Comparison of ENCODE assay signal across 14 cellular contexts in the genomic region with DNA sequence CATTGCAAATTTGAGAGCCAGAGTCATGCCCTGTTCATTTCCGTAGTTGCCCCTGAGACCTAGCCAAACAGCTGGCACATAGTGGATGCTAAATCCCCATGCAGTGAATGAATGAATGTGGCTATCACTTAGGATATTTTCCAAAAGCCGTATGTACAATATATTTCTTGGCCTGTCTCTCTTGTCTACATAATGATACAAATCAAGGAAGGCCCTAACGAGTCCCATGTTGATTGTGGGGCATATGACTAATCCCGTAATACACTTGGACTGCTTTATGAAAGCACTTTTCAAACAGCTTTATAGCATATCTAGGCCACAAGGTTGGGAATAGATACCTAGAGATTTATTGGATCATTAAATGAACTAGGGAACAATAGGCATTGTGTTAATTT.
DNase-seq lines count a peak whose midpoint lies in the region; TF ChIP-seq lines count a peak whose summit lies in the region.
"Had no signal": no experiment of that assay in that cellular context is flagged by ENCODE, and none has a peak within 500 bp of the region (broad histone marks: within the 10 kb centered on the region; RNA-seq: fewer than 3 reads in every experiment).

No MANE protein-coding gene starts in this region.

- H3K9ac ChIP-seq in MM.1S (ENCODE audit: low read length): no peak overlapping the region

- H3K4me1 Mint-ChIP-seq in mesothelial cell of epicardium: peaks cover 50% of the 10 kb centered on the region

- H3K36me3 ChIP-seq in brain microvascular endothelial cell (replicated peaks) (no peaks in the 10 kb centered on the region), MM.1S (replicated peaks; ENCODE audit: insufficient read depth, low read length) (no peaks in the 10 kb centered on the region)

- POLR2A ChIA-PET in HEK293T (lab: Yijun Ruan, JAX): no interaction called here

- H3K9me2 ChIP-seq in MM.1S (replicated peaks; ENCODE audit: insufficient read depth, low read length): no peaks in the 10 kb centered on the region

- H3K4me3 ChIP-seq in brain microvascular endothelial cell (ENCODE audit: low read depth, low read length) (no peak overlapping the region), MM.1S (ENCODE audit: low read length) (no peak overlapping the region)

- TF ChIP-seq CTCF in brain microvascular endothelial cell (IDR thresholded peaks at IDR 0.05; ENCODE audit: low read depth, low read length, missing control alignments) (no peak), mesothelial cell of epicardium (IDR thresholded peaks at IDR 0.05; ENCODE audit: unreplicated experiment) (no peak), MM.1S (IDR thresholded peaks at IDR 0.05; ENCODE audit: low read length) (no peak)

- H3K9me3 ChIP-seq in MM.1S (replicated peaks; ENCODE audit: insufficient read depth, low read length): no peaks in the 10 kb centered on the region

- H4K20me1 ChIP-seq in MM.1S (ENCODE audit: insufficient read depth, low read length): no peaks in the 10 kb centered on the region

- in situ Hi-C loops in brain microvascular endothelial cell (cut with HindIII; ENCODE audit: low pct_ligation_motif_present, low sequenced_read_pairs): no loop called here

- no peaks in the 10 kb centered on the region for H3K79me2 ChIP-seq in MM.1S (ENCODE audit: low read length)

- H3K4me2 ChIP-seq in MM.1S (ENCODE audit: low read depth, low read length): no peak overlapping the region

- no peaks in the 10 kb centered on the region for H3F3A ChIP-seq in MM.1S (ENCODE audit: insufficient read depth, low read length)

- H3K27ac Mint-ChIP-seq in mesothelial cell of epicardium: peak overlapping the region; percentile 88
- H3K27ac Mint-ChIP-seq: activated CD4-positive, alpha-beta memory T cell treated with anti-CD3 and anti-CD28 coated beads, Interleukin-2, amount 10 ng/mL, durations not matched to agents 7 days and 5 days had no signal

- no peak overlapping the region for H3K4me3 Mint-ChIP-seq in mesothelial cell of epicardium
- H3K4me3 Mint-ChIP-seq: activated CD4-positive, alpha-beta memory T cell treated with anti-CD3 and anti-CD28 coated beads, Interleukin-2, amount 10 ng/mL, durations not matched to agents 7 days and 5 days; CD4-positive, CD25-positive, alpha-beta regulatory T cell had no signal

- CTCF ChIA-PET in HEK293T (lab: Yijun Ruan, JAX): no interaction called here

- no peaks in the 10 kb centered on the region for H3K4me1 ChIP-seq in MM.1S (ENCODE audit: low read length)

- H3K27ac ChIP-seq in brain microvascular endothelial cell: peak overlapping the region; percentile 87
- H3K27ac ChIP-seq in temporal lobe (ENCODE audit: low read depth, low read length): peak overlapping the region; percentile 36
- H3K27ac ChIP-seq in MM.1S (ENCODE audit: low read length): no peak overlapping the region

- no peaks in the 10 kb centered on the region for H3K27me3 ChIP-seq in brain microvascular endothelial cell (replicated peaks)
- no peaks in the 10 kb centered on the region for H3K27me3 ChIP-seq in MM.1S (replicated peaks; ENCODE audit: insufficient read depth, low read length)

- no peak overlapping the region for H2AFZ ChIP-seq in MM.1S (ENCODE audit: low read length)

- no peaks in the 10 kb centered on the region for H3K36me3 Mint-ChIP-seq in mesothelial cell of epicardium
- H3K36me3 Mint-ChIP-seq: CD4-positive, CD25-positive, alpha-beta regulatory T cell had no signal

- DNase-seq in LHCN-M2 (ENCODE audit: low read depth): peak; percentile 64
- DNase-seq in brain microvascular endothelial cell: no peak
- DNase-seq in mesothelial cell of epicardium (ENCODE audit: low spot score in 2 of 2, unreplicated experiment in 2 of 2): no peak
- no peak for DNase-seq in activated gamma-delta T cell (lab: John Stamatoyannopoulos, UW)
- no peak for DNase-seq in RKO (ENCODE audit: low spot score)
- no peak for DNase-seq in MM.1S
- DNase-seq in HEK293T (ENCODE audit: extremely low spot score): no peak
- DNase-seq: activated CD4-positive, alpha-beta memory T cell treated with anti-CD3 and anti-CD28 coated beads, Interleukin-2, amount 10 ng/mL, durations not matched to agents 7 days and 5 days; activated effector memory CD4-positive, alpha-beta T cell treated with Interleukin-2 at 50 U/mL for 16 hours; CD4-positive, CD25-positive, alpha-beta regulatory T cell; NCI-H82; stimulated activated CD4-positive, alpha-beta T cell treated with anti-CD3 and anti-CD28 coated beads, Interleukin-1b, Interleukin-23, amount 100 ng/mL, for 48 hours; T-helper 1 cell had no signal

- peaks cover 3% of the 10 kb centered on the region for H3K27me3 Mint-ChIP-seq in mesothelial cell of epicardium (ENCODE audit: low read depth)

- H3K9me3 Mint-ChIP-seq in mesothelial cell of epicardium: no peaks in the 10 kb centered on the region
- H3K9me3 Mint-ChIP-seq: activated CD4-positive, alpha-beta memory T cell treated with anti-CD3 and anti-CD28 coated beads, Interleukin-2, amount 10 ng/mL, durations not matched to agents 7 days and 5 days had no signal

TF ChIP-seq in HEK293T, 16 proteins besides CTCF, POLR2A, EP300 and RAD21:
- TF ChIP-seq FOXM1 (IDR thresholded peaks at IDR 0.05; ENCODE audit: borderline replicate concordance) (no peak), BHLHE40 (IDR thresholded peaks at IDR 0.05; ENCODE audit: borderline replicate concordance) (no peak), NFRKB (IDR thresholded peaks at IDR 0.05) (no peak), ELF4 (IDR thresholded peaks at IDR 0.05) (no peak), FOXK2 (IDR thresholded peaks at IDR 0.05) (no peak), SUZ12 (IDR thresholded peaks at IDR 0.05) (no peak)
